In genomic region chr14:59507063-59507751, GRCh38 we compare ENCODE assay signal across 7 cellular contexts. TPM values are rescaled to one million over a fixed set of nuclear protein-coding genes. Genes with fewer than 3 reads are reported as not detected.
DNase-seq lines count a peak whose midpoint lies in the region; TF ChIP-seq lines count a peak whose summit lies in the region.

No MANE protein-coding gene starts in this region.

- DNase-seq in GM12864 (ENCODE audit: low read depth) (no peak), H7 (peak; percentile 62), MG63 (peak; percentile 17), RWPE1 (ENCODE audit: low spot score) (peak; percentile 41), amniotic stem cell (lab: John Stamatoyannopoulos, UW) (peak; percentile 1), iPS-NIHi11 (ENCODE audit: low spot score) (peak; percentile 74)
- peak; percentile 21 to 28 for DNase-seq in stimulated activated CD4-positive, alpha-beta T cell treated with anti-CD3 and anti-CD28 coated beads, Interleukin-15, amount 100 ng/mL, for 48 hours (ENCODE audit: low read depth in 2 of 2)

- H3K27me3 ChIP-seq in H7 (ENCODE audit: control insufficient read depth, insufficient read depth, low read length) (no peaks in the 10 kb centered on the region), MG63 (no peaks in the 10 kb centered on the region)

- no peak overlapping the region for H3K4me3 ChIP-seq in GM12864 (ENCODE audit: low read depth, low read length)
- no peak overlapping the region for H3K4me3 ChIP-seq in H7 (ENCODE audit: insufficient read depth, low read depth, low read length)
- no peak overlapping the region for H3K4me3 ChIP-seq in MG63

- H3K36me3 ChIP-seq in H7 (replicated peaks; ENCODE audit: control insufficient read depth, insufficient read depth, low read length) (peaks cover 1% of the 10 kb centered on the region; the same call in 1 of the 2 replicates), MG63 (no peaks in the 10 kb centered on the region; the same call in 1 of the 2 replicates)

- TF ChIP-seq CTCF in GM12864 (IDR thresholded peaks at IDR 0.05; ENCODE audit: low read depth, low read length, missing control alignments) (peak; percentile 94), RWPE1 (conservative IDR thresholded peaks at IDR 0.05; ENCODE audit: low read depth) (peak; percentile 84)

- CTCF ChIA-PET in RWPE1 (lab: Yijun Ruan, JAX): interaction anchor here (0.6 to 1.5 kb wide), 7 partner anchors 16 to 77 kb away, joined by 3 to 11 read pairs (median 3); partner anchors contain the start of genes CCDC175, JKAMP and L3HYPDH

- H3K27ac ChIP-seq in RWPE1: no peak overlapping the region

- POLR2A ChIA-PET in RWPE1 (lab: Yijun Ruan, JAX; ENCODE audit: low non-redundant PET): no interaction called here

- no peaks in the 10 kb centered on the region for H3K9me3 ChIP-seq in MG63

RNA-seq across cellular contexts. Expression of gene JKAMP, which starts 22.9 kb away (rescaled TPM):
- total RNA-seq in H7 (2014; rRNA removed; shearing (Covaris generic)): 59.8 and 80.5 TPM in 2 replicates
- 47.3 and 49.5 TPM in 2 replicates for total RNA-seq in MG63 (2014; rRNA removed; shearing (Covaris generic); ENCODE audit: low replicate concordance)

RNA-seq across cellular contexts. Expression of gene L3HYPDH, which starts 23.0 kb away (rescaled TPM):
- 18.6 and 27.9 TPM in 2 replicates for total RNA-seq in H7 (2014; rRNA removed; shearing (Covaris generic))
- 22.3 and 57.5 TPM in 2 replicates for total RNA-seq in MG63 (2014; rRNA removed; shearing (Covaris generic); ENCODE audit: low replicate concordance)

RNA-seq across cellular contexts. Expression of gene GPR135, which starts 42.0 kb away (rescaled TPM):
- total RNA-seq in H7 (2014; rRNA removed; shearing (Covaris generic)): 0.59 and 0.67 TPM in 2 replicates
- total RNA-seq in MG63 (2014; rRNA removed; shearing (Covaris generic); ENCODE audit: low replicate concordance): 0.15 and 0.66 TPM in 2 replicates
